In the genomic region with DNA sequence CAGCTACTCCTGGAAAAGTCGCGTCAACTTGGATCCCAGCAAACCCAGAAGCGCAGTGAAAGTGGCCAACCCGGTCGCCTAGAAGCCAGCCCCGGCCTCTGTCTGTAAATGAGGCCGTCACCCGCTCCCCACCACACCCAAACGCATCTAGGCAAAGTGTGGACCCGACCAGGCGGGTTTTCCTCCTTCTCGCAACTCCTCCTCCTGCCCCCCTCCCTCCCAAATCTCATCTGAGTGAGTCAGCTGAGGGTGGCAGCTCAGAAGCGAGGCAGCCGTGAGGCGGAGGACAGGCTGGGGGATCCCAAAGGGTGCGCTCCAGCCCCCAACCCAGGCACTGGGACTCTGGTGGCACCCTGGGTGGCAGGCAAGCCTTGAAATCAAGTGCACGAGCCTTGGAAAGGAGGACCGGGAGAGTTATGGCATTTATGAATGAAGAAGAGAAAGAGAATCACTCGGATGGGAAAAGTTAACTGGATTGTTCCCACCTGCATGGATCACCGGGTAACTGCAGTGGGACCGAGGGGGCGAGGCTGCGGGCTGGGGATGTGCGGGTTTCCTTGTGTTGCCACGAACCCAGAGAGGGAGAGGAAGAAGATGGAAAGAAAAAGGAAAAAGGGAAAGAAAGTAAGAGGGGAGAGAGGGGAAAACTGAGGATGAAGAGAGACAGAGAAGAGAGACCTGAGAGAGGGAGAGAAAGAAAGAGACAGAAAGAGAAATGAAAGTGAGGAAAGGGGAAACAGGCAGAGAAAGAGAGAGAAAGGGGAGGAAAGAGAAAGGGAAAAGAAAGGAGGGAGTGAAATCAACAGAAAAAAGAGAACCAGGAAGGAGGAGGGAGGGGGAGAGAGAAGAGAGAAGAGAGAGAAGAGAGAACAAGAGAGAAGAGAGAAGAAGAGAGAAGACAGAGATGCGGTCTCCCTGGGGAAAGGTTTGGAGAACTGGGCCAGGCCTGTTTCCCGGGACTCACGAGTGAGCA, we compare ENCODE assay signal across 12 cellular contexts. TPM values are rescaled to one million over a fixed set of nuclear protein-coding genes. Genes with fewer than 3 reads are reported as not detected.
DNase-seq lines count a peak whose midpoint lies in the region; ATAC-seq, FAIRE-seq and TF ChIP-seq lines count a peak whose summit lies in the region.
"Had no signal": no experiment of that assay in that cellular context is flagged by ENCODE, and none has a peak within 500 bp of the region (broad histone marks: within the 10 kb centered on the region; RNA-seq: fewer than 3 reads in every experiment).

A gene (minus strand): TSS at position 160 of the 973 bp plus-strand sequence. CDS start 692 bp downstream, outside the sequence.

- peaks cover 49% of the 10 kb centered on the region for H3K27me3 Mint-ChIP-seq in activated T-cell treated with anti-CD3 and anti-CD28 coated beads, Interleukin-2, amount 50 U/mL, for 4 hours (ENCODE audit: low read depth)

- H3K36me3 Mint-ChIP-seq in activated T-cell treated with anti-CD3 and anti-CD28 coated beads, Interleukin-2, amount 50 U/mL, for 4 hours (ENCODE audit: insufficient read depth) = no peaks in the 10 kb centered on the region
- H3K36me3 Mint-ChIP-seq: CD4-positive, CD25-positive, alpha-beta regulatory T cell had no signal

- ATAC-seq in left lung = peak; percentile 24
- no peak for ATAC-seq in activated T-cell treated with anti-CD3 and anti-CD28 coated beads, Interleukin-2, amount 50 U/mL, for 4 hours

- DNase-seq in 8988T = peak; percentile 41
- peak; percentile 98 for DNase-seq in HTR-8/SVneo (ENCODE audit: insufficient read length, low spot score)
- no peak for DNase-seq in left lung
- no peak for DNase-seq in NOMO-1 treated with DMSO at 0.1 percent for 48 hours (lab: John Stamatoyannopoulos, UW; ENCODE audit: unreplicated experiment)
- DNase-seq in GM19238 (ENCODE audit: insufficient read length, low spot score) = no peak
- no peak for DNase-seq in GM19239 (ENCODE audit: insufficient read length, low spot score)
- no peak for DNase-seq in activated T-cell treated with anti-CD3 and anti-CD28 coated beads, Interleukin-2, amount 50 U/mL, for 4 hours
- DNase-seq: CD4-positive, CD25-positive, alpha-beta regulatory T cell; kidney glomerular epithelial cell; Peyer's patch had no signal

- H3K36me3 ChIP-seq in endocrine pancreas (ENCODE audit: control insufficient read depth, insufficient read depth, low read length) = no peaks in the 10 kb centered on the region
- no peaks in the 10 kb centered on the region for H3K36me3 ChIP-seq in left lung
- H3K36me3 ChIP-seq: Peyer's patch had no signal

- H3K4me3 ChIP-seq in endocrine pancreas (ENCODE audit: control insufficient read depth, insufficient read depth, low read length) = peak within 1 kb of the TSS; percentile 55
- no peak within 1 kb of the TSS for H3K4me3 ChIP-seq in left lung

- H3K4me1 ChIP-seq in endocrine pancreas (ENCODE audit: control insufficient read depth, insufficient read depth, low read length) = no peaks in the 10 kb centered on the region
- H3K4me1 ChIP-seq in left lung = no peaks in the 10 kb centered on the region
- H3K4me1 ChIP-seq: Peyer's patch had no signal

- no peaks in the 10 kb centered on the region for H3K27me3 ChIP-seq in endocrine pancreas (ENCODE audit: control insufficient read depth, insufficient read depth, low read length)
- peaks cover 37 to 53% of the 10 kb centered on the region in 2 donors for H3K27me3 ChIP-seq in left lung

- no peak within 1 kb of the TSS for H3K4me3 Mint-ChIP-seq in activated T-cell treated with anti-CD3 and anti-CD28 coated beads, Interleukin-2, amount 50 U/mL, for 4 hours
- H3K4me3 Mint-ChIP-seq: activated T-helper 1 cell treated with anti-CD3 and anti-CD28 coated beads, Interleukin-12 subunit alpha, Interleukin-12 subunit beta, Interleukin-2, Interleukin-4 antibody, amounts not matched to agents 30 ng/mL and 10 ng/mL and 1 ng/mL, durations not matched to agents 14 hours and 24 hours and 36 hours; CD4-positive, CD25-positive, alpha-beta regulatory T cell had no signal

- intact Hi-C loops in left lung (cut with DNase I) = no loop called here

- no peak for TF ChIP-seq CTCF in left lung (IDR thresholded peaks at IDR 0.05)

- H3K9me3 Mint-ChIP-seq in activated T-cell treated with anti-CD3 and anti-CD28 coated beads, Interleukin-2, amount 50 U/mL, for 4 hours = no peaks in the 10 kb centered on the region
- H3K9me3 Mint-ChIP-seq: activated T-helper 1 cell treated with anti-CD3 and anti-CD28 coated beads, Interleukin-12 subunit alpha, Interleukin-12 subunit beta, Interleukin-2, Interleukin-4 antibody, amounts not matched to agents 30 ng/mL and 10 ng/mL and 1 ng/mL, durations not matched to agents 14 hours and 24 hours and 36 hours had no signal

- H3K9me3 ChIP-seq in endocrine pancreas (ENCODE audit: control insufficient read depth, low read length) = no peaks in the 10 kb centered on the region
- no peaks in the 10 kb centered on the region for H3K9me3 ChIP-seq in left lung
- H3K9me3 ChIP-seq: Peyer's patch had no signal

- H3K9ac ChIP-seq in endocrine pancreas (ENCODE audit: control insufficient read depth, insufficient read depth, low read length) = peak within 1 kb of the TSS; percentile 79

- no peaks in the 10 kb centered on the region for H3K4me1 Mint-ChIP-seq in activated T-cell treated with anti-CD3 and anti-CD28 coated beads, Interleukin-2, amount 50 U/mL, for 4 hours (ENCODE audit: low read depth)
- H3K4me1 Mint-ChIP-seq: CD4-positive, CD25-positive, alpha-beta regulatory T cell had no signal

- peak; percentile 100 for FAIRE-seq in HTR-8/SVneo (lab: Jason Lieb, UNC)
- no peak for FAIRE-seq in GM19239 (lab: Jason Lieb, UNC)

- no peak within 1 kb of the TSS for H3K27ac ChIP-seq in left lung
- H3K27ac ChIP-seq: Peyer's patch had no signal

RNA-seq across cellular contexts. Expression of the gene that starts here (rescaled TPM):
- total RNA-seq in left lung = under 1 TPM; 0.09 to 0.13 TPM
- not detected for total RNA-seq in activated T-cell treated with anti-CD3 and anti-CD28 coated beads, Interleukin-2, amount 50 U/mL, for 4 hours
- total RNA-seq: activated T-helper 1 cell treated with anti-CD3 and anti-CD28 coated beads, Interleukin-12 subunit alpha, Interleukin-12 subunit beta, Interleukin-2, Interleukin-4 antibody, amounts not matched to agents 30 ng/mL and 10 ng/mL and 1 ng/mL, durations not matched to agents 14 hours and 24 hours and 36 hours; CD4-positive, CD25-positive, alpha-beta regulatory T cell; Peyer's patch had no signal

Comparison
In these comparisons a context has a peak if more than half of its experiments do, and no peak if none do; other contexts are left out.
1. Peak in ATAC-seq in left lung; RNA of the gene not detected or under 1 TPM.
2. DNase-seq: peak in 8988T (single experiment) and HTR-8/SVneo (single experiment); none in left lung (0 of 2), NOMO-1 treated with DMSO at 0.1 percent for 48 hours (single experiment), GM19238 (single experiment), GM19239 (single experiment) and activated T-cell treated with anti-CD3 and anti-CD28 coated beads, Interleukin-2, amount 50 U/mL, for 4 hours (single experiment).